ENCODE assay signal across 9 cellular contexts in genomic region chr1:172343246-172344099, GRCh38.
DNase-seq lines count a peak whose midpoint lies in the region; ATAC-seq and TF ChIP-seq lines count a peak whose summit lies in the region.
"Had no signal": no experiment of that assay in that cellular context is flagged by ENCODE, and none has a peak within 500 bp of the region (broad histone marks: within the 10 kb centered on the region; RNA-seq: fewer than 3 reads in every experiment).

No MANE protein-coding gene starts in this region.

- H3K9me3 ChIP-seq in SJSA1 (replicated peaks) = no peaks in the 10 kb centered on the region

- H3K36me3 Mint-ChIP-seq in activated CD8-positive, alpha-beta memory T cell treated with anti-CD3 and anti-CD28 coated beads, Interleukin-2, amount 10 ng/mL, durations not matched to agents 7 days and 5 days = peaks cover 27% of the 10 kb centered on the region

- no peak for TF ChIP-seq CTCF in foreskin fibroblast (IDR thresholded peaks at IDR 0.05; ENCODE audit: low read depth, low read length)

- no peaks in the 10 kb centered on the region for H3K27me3 ChIP-seq in SJSA1 (replicated peaks)

- H3K27ac Mint-ChIP-seq in activated CD8-positive, alpha-beta memory T cell treated with anti-CD3 and anti-CD28 coated beads, Interleukin-2, amount 10 ng/mL, durations not matched to agents 7 days and 5 days = peak overlapping the region; percentile 26
- H3K27ac Mint-ChIP-seq: activated naive CD4-positive, alpha-beta T cell treated with anti-CD3 and anti-CD28 coated beads, Interleukin-2, amount 50 U/mL, for 72 hours had no signal

- DNase-seq in activated CD8-positive, alpha-beta memory T cell treated with anti-CD3 and anti-CD28 coated beads, Interleukin-2, amount 10 ng/mL, durations not matched to agents 7 days and 5 days = no peak
- no peak for DNase-seq in activated CD8-positive, alpha-beta memory T cell treated with anti-CD3 and anti-CD28 coated beads, Interleukin-2, amount 50 U/mL, for 4 hours
- peak; percentile 46 to 94 for DNase-seq in SJSA1 (ENCODE audit: low read depth in 1 of 2, low spot score in 2 of 2)
- peak; percentile 76 to 87 for DNase-seq in foreskin fibroblast
- DNase-seq in stromal cell of bone marrow (ENCODE audit: low read depth) = peak; percentile 84
- DNase-seq in DMS53 treated with DMSO at 0.1 percent for 48 hours (lab: John Stamatoyannopoulos, UW; ENCODE audit: unreplicated experiment) = no peak

- CTCF ChIA-PET in activated CD8-positive, alpha-beta memory T cell treated with anti-CD3 and anti-CD28 coated beads, Interleukin-2, amount 10 ng/mL, durations not matched to agents 7 days and 5 days (lab: Charles Lee) = interaction anchor here (0.9 to 1.6 kb wide), 6 partner anchors 9 to 59 kb away, joined by 3 to 8 read pairs (median 4); no protein-coding TSS in a partner anchor

- H3K4me1 ChIP-seq in SJSA1 (replicated peaks) = peaks cover 27% of the 10 kb centered on the region

- H3K4me1 Mint-ChIP-seq in activated CD8-positive, alpha-beta memory T cell treated with anti-CD3 and anti-CD28 coated beads, Interleukin-2, amount 10 ng/mL, durations not matched to agents 7 days and 5 days = peaks cover 46% of the 10 kb centered on the region

- ATAC-seq in activated CD8-positive, alpha-beta memory T cell treated with anti-CD3 and anti-CD28 coated beads, Interleukin-2, amount 10 ng/mL, durations not matched to agents 7 days and 5 days = no peak
- ATAC-seq in GM19395 (IDR thresholded peaks at IDR 0.05; ENCODE audit: unreplicated experiment) = no peak
- no peak for ATAC-seq in HG03439 (IDR thresholded peaks at IDR 0.05; ENCODE audit: unreplicated experiment)

- H3K27ac ChIP-seq in SJSA1 = peak overlapping the region; percentile 95

- H3K4me3 ChIP-seq in SJSA1 = peak overlapping the region; percentile 11
- H3K4me3 ChIP-seq in foreskin fibroblast (ENCODE audit: low read depth in 1 of 2, low read length in 2 of 2) = peak overlapping the region; percentile 0 to 2

- peaks cover 12% of the 10 kb centered on the region for H3K9me3 Mint-ChIP-seq in activated CD8-positive, alpha-beta memory T cell treated with anti-CD3 and anti-CD28 coated beads, Interleukin-2, amount 10 ng/mL, durations not matched to agents 7 days and 5 days (ENCODE audit: low read depth)

- H3K36me3 ChIP-seq in SJSA1 = no peaks in the 10 kb centered on the region

- H3K27me3 Mint-ChIP-seq in activated CD8-positive, alpha-beta memory T cell treated with anti-CD3 and anti-CD28 coated beads, Interleukin-2, amount 10 ng/mL, durations not matched to agents 7 days and 5 days = no peaks in the 10 kb centered on the region

- H3K4me3 Mint-ChIP-seq in activated CD8-positive, alpha-beta memory T cell treated with anti-CD3 and anti-CD28 coated beads, Interleukin-2, amount 10 ng/mL, durations not matched to agents 7 days and 5 days = no peak overlapping the region

Comparison
In these comparisons a context has a peak if more than half of its experiments do, and no peak if none do; other contexts are left out.
1. DNase-seq: peak in SJSA1 (2 of 2), foreskin fibroblast (2 of 2) and stromal cell of bone marrow (single experiment); none in activated CD8-positive, alpha-beta memory T cell treated with anti-CD3 and anti-CD28 coated beads, Interleukin-2, amount 10 ng/mL, durations not matched to agents 7 days and 5 days (single experiment), activated CD8-positive, alpha-beta memory T cell treated with anti-CD3 and anti-CD28 coated beads, Interleukin-2, amount 50 U/mL, for 4 hours (single experiment) and DMS53 treated with DMSO at 0.1 percent for 48 hours (single experiment).